In genomic region chr2:1363367-1363766, GRCh38 we compare ENCODE assay signal across 35 cellular contexts. TPM values are rescaled to one million over a fixed set of nuclear protein-coding genes. Genes with fewer than 3 reads are reported as not detected.
"Had no signal": no experiment of that assay in that cellular context is flagged by ENCODE, and none has a peak within 500 bp of the region (broad histone marks: within the 10 kb centered on the region; RNA-seq: fewer than 3 reads in every experiment).

No MANE protein-coding gene starts in this region.

- H3K27me3 ChIP-seq: adrenal gland, cardiac muscle cell had no signal

- H3K4me3 ChIP-seq: adrenal gland, cardiac muscle cell had no signal

- H3K27ac ChIP-seq: adrenal gland, cardiac muscle cell, VCaP had no signal

- DNase-seq: activated B cell treated with CpG ODN at 0.5 μM for 24 hours; activated CD4-positive, alpha-beta memory T cell treated with anti-CD3 and anti-CD28 coated beads for 36 hours; activated CD4-positive, alpha-beta T cell treated with anti-CD3 and anti-CD28 coated beads for 4 hours; activated CD4-positive, alpha-beta T cell treated with anti-CD3 and anti-CD28 coated beads, Interleukin-2, amount 10 ng/mL, durations not matched to agents 24 days and 14 days; activated CD4-positive, alpha-beta T cell treated with anti-CD3 and anti-CD28 coated beads, Interleukin-2, amount 50 U/mL, for 1 hour; activated CD4-positive, alpha-beta T cell treated with anti-CD3 and anti-CD28 coated beads, Interleukin-2, amount 50 U/mL, for 4 hours; activated CD4-positive, CD25-positive, alpha-beta regulatory T cell treated with anti-CD3 and anti-CD28 coated beads, Interleukin-2, amount 50 U/mL, for 72 hours; activated CD8-positive, alpha-beta memory T cell treated with anti-CD3 and anti-CD28 coated beads, Interleukin-2, amount 50 U/mL, for 4 hours; activated CD8-positive, alpha-beta T cell treated with anti-CD3 and anti-CD28 coated beads for 36 hours; activated effector memory CD4-positive, alpha-beta T cell treated with anti-CD3 and anti-CD28 coated beads, Interleukin-2, amount 50 U/mL, for 16 hours; activated gamma-delta T cell treated with Interleukin-2 at 50 U/mL for 16 hours; activated naive CD4-positive, alpha-beta T cell; activated naive CD4-positive, alpha-beta T cell treated with anti-CD3 and anti-CD28 coated beads for 36 hours; activated naive CD4-positive, alpha-beta T cell treated with anti-CD3 and anti-CD28 coated beads, Interleukin-2, amount 50 U/mL, for 16 hours; activated naive CD8-positive, alpha-beta T cell treated with anti-CD3 and anti-CD28 coated beads for 36 hours; activated T-cell treated with anti-CD3 and anti-CD28 coated beads for 4 hours; activated T-cell treated with anti-CD3 and anti-CD28 coated beads, Interleukin-2, amount 50 U/mL, for 1 hour; activated T-cell treated with anti-CD3 and anti-CD28 coated beads, Interleukin-2, amount 50 U/mL, for 4 hours; activated T-cell treated with anti-CD3 and anti-CD28 coated beads, Interleukin-2, amount 50 U/mL, for 72 hours; adrenal gland; amniotic stem cell; aorta; caudate nucleus; cerebellar nuclear complex; T-helper 2 cell; T-helper 9 cell had no signal

- ATAC-seq: activated CD8-positive, alpha-beta T cell treated with anti-CD3 and anti-CD28 coated beads for 36 hours; activated T-cell treated with anti-CD3 and anti-CD28 coated beads, Interleukin-2, amount 50 U/mL, for 4 hours had no signal

- FAIRE-seq: astrocyte, TTC549 had no signal

- H3K9me3 ChIP-seq: adrenal gland had no signal

- H3K36me3 ChIP-seq: adrenal gland, cardiac muscle cell had no signal

RNA-seq across cellular contexts. Expression of gene TPO, which starts 49.9 kb away (rescaled TPM):
- total RNA-seq: activated B cell treated with CpG ODN at 0.5 μM for 24 hours; activated CD4-positive, alpha-beta memory T cell treated with anti-CD3 and anti-CD28 coated beads for 36 hours; activated CD4-positive, alpha-beta T cell treated with anti-CD3 and anti-CD28 coated beads, Interleukin-2, amount 10 ng/mL, durations not matched to agents 24 days and 14 days; activated CD8-positive, alpha-beta memory T cell treated with anti-CD3 and anti-CD28 coated beads for 36 hours; activated CD8-positive, alpha-beta T cell treated with anti-CD3 and anti-CD28 coated beads for 36 hours; activated naive CD4-positive, alpha-beta T cell treated with anti-CD3 and anti-CD28 coated beads for 36 hours; activated naive CD4-positive, alpha-beta T cell treated with anti-CD3 and anti-CD28 coated beads, Interleukin-2, amount 50 U/mL, for 72 hours; activated naive CD8-positive, alpha-beta T cell treated with anti-CD3 and anti-CD28 coated beads for 36 hours; activated T-cell treated with anti-CD3 and anti-CD28 coated beads, Interleukin-2, amount 50 U/mL, for 4 hours; activated T-cell treated with anti-CD3 and anti-CD28 coated beads, Interleukin-2, amount 50 U/mL, for 72 hours; activated T-helper 1 cell treated with anti-CD3 and anti-CD28 coated beads, Interleukin-12 subunit alpha, Interleukin-12 subunit beta, Interleukin-2, Interleukin-4 antibody, amounts not matched to agents 30 ng/mL and 10 ng/mL and 1 ng/mL, durations not matched to agents 14 hours and 24 hours and 36 hours; astrocyte; bronchial epithelial cell; chondrocyte had no signal
- polyA plus RNA-seq: aorta had no signal
